Comparison of ENCODE assay signal across 21 cellular contexts in genomic region chr15:72058590-72058989, GRCh38.
"Had no signal": no experiment of that assay in that cellular context is flagged by ENCODE, and none has a peak within 500 bp of the region (broad histone marks: within the 10 kb centered on the region; RNA-seq: fewer than 3 reads in every experiment).

No MANE protein-coding gene starts in this region.

- H3K36me3 ChIP-seq: colonic mucosa, gastrocnemius medialis, left ventricle myocardium inferior, neutrophil, sigmoid colon, spleen, thoracic aorta, upper lobe of right lung had no signal

- H3K27ac Mint-ChIP-seq: activated naive CD4-positive, alpha-beta T cell treated with anti-CD3 and anti-CD28 coated beads, Interleukin-2, amount 50 U/mL, for 24 hours; activated T-cell treated with anti-CD3 and anti-CD28 coated beads, Interleukin-2, amount 50 U/mL, for 72 hours; endodermal cell; memory B cell; stimulated activated naive B cell treated with anti-CD40 and anti-IgM and Interleukin-4, amounts not matched to agents 10 μg/mL and 1 μg/mL and 100 μg/mL, for 72 hours had no signal

- H3K9ac ChIP-seq: parathyroid adenoma had no signal

- H3K9me3 Mint-ChIP-seq: activated T-cell treated with anti-CD3 and anti-CD28 coated beads, Interleukin-2, amount 50 U/mL, for 72 hours had no signal

- H3K9me3 ChIP-seq: colonic mucosa, gastrocnemius medialis, neutrophil, sigmoid colon, thoracic aorta, upper lobe of right lung had no signal

- H3K4me1 ChIP-seq: colonic mucosa, parathyroid adenoma had no signal

- H3K4me3 Mint-ChIP-seq: activated naive CD4-positive, alpha-beta T cell treated with anti-CD3 and anti-CD28 coated beads, Interleukin-2, amount 50 U/mL, for 24 hours; activated T-cell treated with anti-CD3 and anti-CD28 coated beads, Interleukin-2, amount 50 U/mL, for 72 hours; endodermal cell; memory B cell; stimulated activated naive B cell treated with anti-CD40 and anti-IgM and Interleukin-4, amounts not matched to agents 10 μg/mL and 1 μg/mL and 100 μg/mL, for 72 hours had no signal

- H3K27me3 ChIP-seq: colonic mucosa, gastrocnemius medialis, neutrophil, sigmoid colon, spleen, upper lobe of right lung had no signal

- H3K4me3 ChIP-seq: colonic mucosa, gastrocnemius medialis, sigmoid colon, thoracic aorta, upper lobe of right lung had no signal

- H2AFZ ChIP-seq: parathyroid adenoma had no signal

- H3K27ac ChIP-seq: colonic mucosa, epithelial cell of prostate, gastrocnemius medialis, left ventricle myocardium inferior, neutrophil, parathyroid adenoma, sigmoid colon, thoracic aorta, upper lobe of right lung had no signal

- DNase-seq: activated CD4-positive, alpha-beta T cell treated with anti-CD3 and anti-CD28 coated beads, Interleukin-2, amount 50 U/mL, for 4 hours; activated effector memory CD4-positive, alpha-beta T cell treated with anti-CD3 and anti-CD28 coated beads, Interleukin-2, amount 50 U/mL, for 16 hours; activated T-cell treated with anti-CD3 and anti-CD28 coated beads, Interleukin-2, amount 50 U/mL, for 72 hours; colonic mucosa; endodermal cell; gastrocnemius medialis; head of caudate nucleus; kidney; left ventricle myocardium inferior; naive thymus-derived CD4-positive, alpha-beta T cell; sigmoid colon; spleen; stimulated activated naive B cell treated with anti-CD40 and anti-IgM and Interleukin-4, amounts not matched to agents 10 μg/mL and 1 μg/mL and 100 μg/mL, for 72 hours; T-helper 2 cell; upper lobe of right lung had no signal

- H3K27me3 Mint-ChIP-seq: activated naive CD4-positive, alpha-beta T cell treated with anti-CD3 and anti-CD28 coated beads, Interleukin-2, amount 50 U/mL, for 24 hours; memory B cell; naive thymus-derived CD4-positive, alpha-beta T cell; stimulated activated naive B cell treated with anti-CD40 and anti-IgM and Interleukin-4, amounts not matched to agents 10 μg/mL and 1 μg/mL and 100 μg/mL, for 72 hours had no signal
